Comparison of ENCODE assay signal across 15 cellular contexts in genomic region chr4:125703443-125703842, GRCh38.
DNase-seq lines count a peak whose midpoint lies in the region; TF ChIP-seq lines count a peak whose summit lies in the region.
"Had no signal": no experiment of that assay in that cellular context is flagged by ENCODE, and none has a peak within 500 bp of the region (broad histone marks: within the 10 kb centered on the region; RNA-seq: fewer than 3 reads in every experiment).

No MANE protein-coding gene starts in this region.

- no peaks in the 10 kb centered on the region for H3K27me3 Mint-ChIP-seq in immature natural killer cell (ENCODE audit: low read depth in 3 of 3)
- H3K27me3 Mint-ChIP-seq: CD4-positive, alpha-beta T cell; T-cell had no signal

- no peaks in the 10 kb centered on the region for H3K36me3 Mint-ChIP-seq in immature natural killer cell
- H3K36me3 Mint-ChIP-seq: T-cell had no signal

- H3K4me3 Mint-ChIP-seq in immature natural killer cell = no peak overlapping the region
- H3K4me3 Mint-ChIP-seq: CD4-positive, alpha-beta T cell; T-cell had no signal

- DNase-seq in GM04503 (ENCODE audit: low read depth) (peak; percentile 11), RPMI7951 (ENCODE audit: low read depth) (peak; percentile 37), fibroblast of mammary gland (ENCODE audit: low read depth) (peak; percentile 53), pulmonary artery endothelial cell (ENCODE audit: low read depth, low spot score) (peak; percentile 35), HK-2 (ENCODE audit: unreplicated experiment) (no peak), immature natural killer cell (no peak), GM13977 (ENCODE audit: low spot score) (no peak)
- no peak for DNase-seq in stimulated activated CD4-positive, alpha-beta T cell treated with anti-CD3 and anti-CD28 coated beads, Interleukin-2, amount 100 ng/mL, for 24 hours
- DNase-seq: activated CD4-positive, alpha-beta T cell treated with anti-CD3 and anti-CD28 coated beads for 1 hour; CD4-positive, alpha-beta T cell; right cardiac atrium; stimulated activated naive CD4-positive, alpha-beta T cell treated with Interleukin-2 at 50 U/mL for 16 hours; T-cell had no signal

- in situ Hi-C loops in GM13977 (cut with MboI; ENCODE audit: low pct_unique_long_range_greater_than_20kb, low sequenced_read_pairs, unreplicated experiment) = no loop called here

- peaks cover 0 to 1% (median 0%) of the 10 kb centered on the region in 6 donors for H3K9me3 Mint-ChIP-seq in immature natural killer cell

- no peak overlapping the region for H3K27ac Mint-ChIP-seq in immature natural killer cell
- H3K27ac Mint-ChIP-seq: CD4-positive, alpha-beta T cell; T-cell had no signal

- H3K4me1 Mint-ChIP-seq in immature natural killer cell = no peaks in the 10 kb centered on the region
- H3K4me1 Mint-ChIP-seq: T-cell had no signal

- TF ChIP-seq CTCF in fibroblast of mammary gland (conservative IDR thresholded peaks at IDR 0.05; ENCODE audit: control insufficient read depth, insufficient read depth, low read depth, low read length) (no peak), GM13977 (IDR thresholded peaks at IDR 0.05; ENCODE audit: extremely low read depth, insufficient read depth, missing control alignments) (no peak)

- no peak overlapping the region for H3K4me3 ChIP-seq in fibroblast of mammary gland (ENCODE audit: control insufficient read depth, low read depth, low read length)
- H3K4me3 ChIP-seq: coronary artery, gastroesophageal sphincter had no signal

Comparison
In these comparisons a context has a peak if more than half of its experiments do, and no peak if none do; other contexts are left out.
1. DNase-seq: peak in GM04503 (single experiment), RPMI7951 (single experiment), fibroblast of mammary gland (single experiment) and pulmonary artery endothelial cell (single experiment); none in HK-2 (single experiment), immature natural killer cell (0 of 3), stimulated activated CD4-positive, alpha-beta T cell treated with anti-CD3 and anti-CD28 coated beads, Interleukin-2, amount 100 ng/mL, for 24 hours (0 of 2) and GM13977 (single experiment).